Comparison of ENCODE assay signal across 1 cellular context in the genomic region with DNA sequence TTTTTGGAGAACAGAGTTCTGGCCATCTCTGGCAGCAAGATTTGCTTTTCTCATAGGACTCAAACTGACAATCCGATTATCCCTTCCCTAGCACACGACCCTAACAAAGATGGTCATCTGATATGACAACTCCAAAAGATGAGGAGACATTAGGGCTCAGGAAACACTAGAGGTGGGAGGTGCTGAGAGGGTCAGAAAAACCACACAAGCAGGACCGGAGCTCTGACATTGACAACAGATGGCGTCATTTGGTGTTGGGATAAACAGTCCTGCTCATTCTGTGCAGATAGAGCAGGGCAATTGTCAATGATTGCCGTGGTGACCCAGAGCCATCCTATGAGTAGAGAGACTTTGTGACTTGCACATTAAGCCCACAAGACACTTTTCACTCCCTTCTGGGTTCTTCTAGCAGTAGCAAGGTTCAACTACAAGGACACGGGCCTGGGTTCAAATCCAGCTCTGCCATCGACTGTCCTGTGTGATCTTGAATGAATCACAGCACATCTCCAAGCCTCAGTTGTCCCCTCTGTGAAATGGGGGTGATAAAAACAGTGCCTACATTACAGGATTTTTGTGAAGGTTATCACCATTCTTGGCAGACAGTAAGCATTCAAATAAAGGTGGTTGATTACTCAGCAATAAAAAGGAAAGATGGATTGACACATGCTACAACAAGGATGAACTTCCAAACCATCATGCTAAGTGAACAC.
TF ChIP-seq lines count a peak whose summit lies in the region.

No MANE protein-coding gene starts in this region.

TF ChIP-seq in SK-N-SH, 30 proteins besides CTCF, POLR2A, EP300 and RAD21 (continued from another document):
- TF ChIP-seq, protein P1, sequence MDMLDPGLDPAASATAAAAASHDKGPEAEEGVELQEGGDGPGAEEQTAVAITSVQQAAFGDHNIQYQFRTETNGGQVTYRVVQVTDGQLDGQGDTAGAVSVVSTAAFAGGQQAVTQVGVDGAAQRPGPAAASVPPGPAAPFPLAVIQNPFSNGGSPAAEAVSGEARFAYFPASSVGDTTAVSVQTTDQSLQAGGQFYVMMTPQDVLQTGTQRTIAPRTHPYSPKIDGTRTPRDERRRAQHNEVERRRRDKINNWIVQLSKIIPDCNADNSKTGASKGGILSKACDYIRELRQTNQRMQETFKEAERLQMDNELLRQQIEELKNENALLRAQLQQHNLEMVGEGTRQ (IDR thresholded peaks at IDR 0.05; ENCODE audit: borderline replicate concordance, low read depth, low read length): no peak
- 0 out of 2 replicates have a peak, but pooled peaks have one; percentile 17 for TF ChIP-seq GATA2 (CRISPR knock-in tag; IDR thresholded peaks at IDR 0.05)
